Comparison of ENCODE assay signal across 13 cellular contexts in genomic region chr14:61501714-61502458, GRCh38.
A peak's percentile ranks its signal among the peaks of the same experiment; 100 is the strongest.
DNase-seq lines count a peak whose midpoint lies in the region; ATAC-seq and TF ChIP-seq lines count a peak whose summit lies in the region.
"Had no signal": no experiment of that assay in that cellular context is flagged by ENCODE, and none has a peak within 500 bp of the region (broad histone marks: within the 10 kb centered on the region; RNA-seq: fewer than 3 reads in every experiment).

No MANE protein-coding gene starts in this region.

- no peak for ATAC-seq in stimulated activated effector memory CD8-positive, alpha-beta T cell treated with anti-CD3 and anti-CD28 coated beads, Interleukin-12 subunit alpha, Interleukin-12 subunit beta, amount 100 ng/mL, for 72 hours
- ATAC-seq in GM21786 (IDR thresholded peaks at IDR 0.05; ENCODE audit: unreplicated experiment) = no peak
- ATAC-seq: HCT116, pancreas had no signal

- H3K9me3 ChIP-seq in Karpas-422 (ENCODE audit: low read length) (no peaks in the 10 kb centered on the region), colonic mucosa (no peaks in the 10 kb centered on the region)
- H3K9me3 ChIP-seq: pancreas had no signal

- peak overlapping the region; percentile 84 for H3K4me2 ChIP-seq in Karpas-422 (ENCODE audit: low read depth, low read length, poor library complexity, severe bottlenecking)
- H3K4me2 ChIP-seq: KMS-11 had no signal

- H3K4me3 Mint-ChIP-seq in activated CD4-positive, alpha-beta T cell treated with anti-CD3 and anti-CD28 coated beads, Interleukin-2, amount 10 ng/mL, durations not matched to agents 24 days and 14 days = peak overlapping the region; percentile 76
- H3K4me3 Mint-ChIP-seq in stimulated activated effector memory CD8-positive, alpha-beta T cell treated with anti-CD3 and anti-CD28 coated beads, Interleukin-12 subunit alpha, Interleukin-12 subunit beta, amount 100 ng/mL, for 72 hours = peak overlapping the region; percentile 68

- H3K4me3 ChIP-seq in Karpas-422 (ENCODE audit: low read length) (peak overlapping the region; percentile 55), colonic mucosa (no peak overlapping the region)
- H3K4me3 ChIP-seq: pancreas had no signal

- 0 out of 2 replicates have a peak overlapping the region, but pooled peaks have one; percentile 8 for H2AFZ ChIP-seq in Karpas-422 (ENCODE audit: low read length)

- H3K9ac ChIP-seq in Karpas-422 (ENCODE audit: low read length) = peak overlapping the region; percentile 70
- H3K9ac ChIP-seq in colonic mucosa (ENCODE audit: low read depth in 2 of 2, low read length in 2 of 2) = no peak overlapping the region
- H3K9ac ChIP-seq: KMS-11 had no signal

- H3K4me1 Mint-ChIP-seq in activated CD4-positive, alpha-beta T cell treated with anti-CD3 and anti-CD28 coated beads, Interleukin-2, amount 10 ng/mL, durations not matched to agents 24 days and 14 days = peaks cover 74% of the 10 kb centered on the region
- peaks cover 87% of the 10 kb centered on the region for H3K4me1 Mint-ChIP-seq in stimulated activated effector memory CD8-positive, alpha-beta T cell treated with anti-CD3 and anti-CD28 coated beads, Interleukin-12 subunit alpha, Interleukin-12 subunit beta, amount 100 ng/mL, for 72 hours

- no peaks in the 10 kb centered on the region for H3K79me2 ChIP-seq in Karpas-422 (ENCODE audit: low read length)

- H3K27ac Mint-ChIP-seq in activated CD4-positive, alpha-beta T cell treated with anti-CD3 and anti-CD28 coated beads, Interleukin-2, amount 10 ng/mL, durations not matched to agents 24 days and 14 days = peak overlapping the region; percentile 95
- peak overlapping the region; percentile 95 for H3K27ac Mint-ChIP-seq in stimulated activated effector memory CD8-positive, alpha-beta T cell treated with anti-CD3 and anti-CD28 coated beads, Interleukin-12 subunit alpha, Interleukin-12 subunit beta, amount 100 ng/mL, for 72 hours

- no peaks in the 10 kb centered on the region for H3K9me2 ChIP-seq in Karpas-422 (replicated peaks; ENCODE audit: insufficient read depth, low read length)

- H3K27ac ChIP-seq in Karpas-422 (ENCODE audit: low read length) (peak overlapping the region; percentile 97), colonic mucosa (peak overlapping the region; percentile 29)
- H3K27ac ChIP-seq: KMS-11 had no signal

- intact Hi-C loops in activated CD4-positive, alpha-beta T cell treated with anti-CD3 and anti-CD28 coated beads, Interleukin-2, amount 10 ng/mL, durations not matched to agents 24 days and 14 days (cut with micrococcal nuclease) = loop anchor here (2.0 kb wide), 1 partner anchor 61 kb away; no protein-coding TSS in a partner anchor
- intact Hi-C loops in colonic mucosa (cut with DNase I) = no loop called here

- peaks cover 49% of the 10 kb centered on the region for H3K36me3 Mint-ChIP-seq in activated CD4-positive, alpha-beta T cell treated with anti-CD3 and anti-CD28 coated beads, Interleukin-2, amount 10 ng/mL, durations not matched to agents 24 days and 14 days (ENCODE audit: low read depth)
- H3K36me3 Mint-ChIP-seq in stimulated activated effector memory CD8-positive, alpha-beta T cell treated with anti-CD3 and anti-CD28 coated beads, Interleukin-12 subunit alpha, Interleukin-12 subunit beta, amount 100 ng/mL, for 72 hours = peaks cover 62% of the 10 kb centered on the region

- no peaks in the 10 kb centered on the region for H3K27me3 Mint-ChIP-seq in activated CD4-positive, alpha-beta T cell treated with anti-CD3 and anti-CD28 coated beads, Interleukin-2, amount 10 ng/mL, durations not matched to agents 24 days and 14 days

- no peaks in the 10 kb centered on the region for H4K20me1 ChIP-seq in Karpas-422 (ENCODE audit: insufficient read depth, low read depth, low read length)

- no peak for TF ChIP-seq CTCF in colonic mucosa (IDR thresholded peaks at IDR 0.05)

- H3K27me3 ChIP-seq in Karpas-422 (ENCODE audit: low read length) = no peaks in the 10 kb centered on the region
- no peaks in the 10 kb centered on the region for H3K27me3 ChIP-seq in colonic mucosa
- H3K27me3 ChIP-seq: pancreas had no signal

- DNase-seq in activated CD4-positive, alpha-beta T cell treated with anti-CD3 and anti-CD28 coated beads, Interleukin-2, amount 10 ng/mL, durations not matched to agents 24 days and 14 days = no peak
- no peak for DNase-seq in activated CD4-positive, alpha-beta T cell treated with anti-CD3 and anti-CD28 coated beads, Interleukin-2, amount 50 U/mL, for 4 hours
- DNase-seq in Karpas-422 (peak; percentile 74), colonic mucosa (no peak), NCI-H146 treated with DMSO at 0.1 percent for 48 hours (lab: John Stamatoyannopoulos, UW; ENCODE audit: unreplicated experiment) (no peak)
- no peak for DNase-seq in stimulated activated effector memory CD8-positive, alpha-beta T cell treated with anti-CD3 and anti-CD28 coated beads, Interleukin-12 subunit alpha, Interleukin-12 subunit beta, amount 100 ng/mL, for 72 hours (ENCODE audit: low spot score in 2 of 2)
- no peak for DNase-seq in stimulated activated naive CD4-positive, alpha-beta T cell (lab: John Stamatoyannopoulos, UW)
- DNase-seq: activated effector memory CD4-positive, alpha-beta T cell treated with anti-CD3 and anti-CD28 coated beads, Interleukin-2, amount 50 U/mL, for 16 hours; pancreas; RPMI8226 had no signal

- H3K9me3 Mint-ChIP-seq in activated CD4-positive, alpha-beta T cell treated with anti-CD3 and anti-CD28 coated beads, Interleukin-2, amount 10 ng/mL, durations not matched to agents 24 days and 14 days = peaks cover 13% of the 10 kb centered on the region
- H3K9me3 Mint-ChIP-seq in stimulated activated effector memory CD8-positive, alpha-beta T cell treated with anti-CD3 and anti-CD28 coated beads, Interleukin-12 subunit alpha, Interleukin-12 subunit beta, amount 100 ng/mL, for 72 hours = no peaks in the 10 kb centered on the region

- no peaks in the 10 kb centered on the region for H3K36me3 ChIP-seq in Karpas-422 (ENCODE audit: insufficient read depth, low read length)
- no peaks in the 10 kb centered on the region for H3K36me3 ChIP-seq in colonic mucosa
- H3K36me3 ChIP-seq: pancreas had no signal

- H3K4me1 ChIP-seq in Karpas-422 (ENCODE audit: low read length) = peaks cover 80% of the 10 kb centered on the region
- H3K4me1 ChIP-seq in colonic mucosa = no peaks in the 10 kb centered on the region
